ENCODE assay signal across 1 cellular context in genomic region chr2:113285816-113286215, GRCh38.
TF ChIP-seq lines count a peak whose summit lies in the region.

No MANE protein-coding gene starts in this region.

TF ChIP-seq in IMR-90, 13 proteins besides CTCF, POLR2A, EP300 and RAD21:
- TF ChIP-seq BHLHE40 (IDR thresholded peaks at IDR 0.05; ENCODE audit: low read depth, low read length), result no peak
- TF ChIP-seq MAFK (IDR thresholded peaks at IDR 0.05; ENCODE audit: low read depth, low read length), result no peak
- TF ChIP-seq NFE2L2 (IDR thresholded peaks at IDR 0.05; ENCODE audit: low read depth, low read length), result no peak
- TF ChIP-seq MAZ (IDR thresholded peaks at IDR 0.05; ENCODE audit: borderline replicate concordance, low read depth, low read length), result no peak
- TF ChIP-seq FOS (IDR thresholded peaks at IDR 0.05; ENCODE audit: low read depth, low read length), result no peak
- no peak for TF ChIP-seq USF2 (IDR thresholded peaks at IDR 0.05; ENCODE audit: low read depth, low read length)
- no peak for TF ChIP-seq CHD1 (IDR thresholded peaks at IDR 0.05; ENCODE audit: low read depth, low read length)
- TF ChIP-seq SMC3 (IDR thresholded peaks at IDR 0.05; ENCODE audit: low read depth, low read length), result no peak
- TF ChIP-seq RCOR1 (IDR thresholded peaks at IDR 0.05; ENCODE audit: insufficient replicate concordance, low read length), result no peak
- no peak for TF ChIP-seq RFX5 (IDR thresholded peaks at IDR 0.05; ENCODE audit: low read depth, low read length)
- TF ChIP-seq MXI1 (IDR thresholded peaks at IDR 0.05; ENCODE audit: borderline replicate concordance, low read depth, low read length), result no peak
- no peak for TF ChIP-seq ELK1 (IDR thresholded peaks at IDR 0.05; ENCODE audit: borderline replicate concordance, low read depth, low read length)
- TF ChIP-seq CEBPB (IDR thresholded peaks at IDR 0.05; ENCODE audit: low read depth, low read length), result no peak
